Comparison of ENCODE assay signal across 2 cellular contexts in the genomic region with DNA sequence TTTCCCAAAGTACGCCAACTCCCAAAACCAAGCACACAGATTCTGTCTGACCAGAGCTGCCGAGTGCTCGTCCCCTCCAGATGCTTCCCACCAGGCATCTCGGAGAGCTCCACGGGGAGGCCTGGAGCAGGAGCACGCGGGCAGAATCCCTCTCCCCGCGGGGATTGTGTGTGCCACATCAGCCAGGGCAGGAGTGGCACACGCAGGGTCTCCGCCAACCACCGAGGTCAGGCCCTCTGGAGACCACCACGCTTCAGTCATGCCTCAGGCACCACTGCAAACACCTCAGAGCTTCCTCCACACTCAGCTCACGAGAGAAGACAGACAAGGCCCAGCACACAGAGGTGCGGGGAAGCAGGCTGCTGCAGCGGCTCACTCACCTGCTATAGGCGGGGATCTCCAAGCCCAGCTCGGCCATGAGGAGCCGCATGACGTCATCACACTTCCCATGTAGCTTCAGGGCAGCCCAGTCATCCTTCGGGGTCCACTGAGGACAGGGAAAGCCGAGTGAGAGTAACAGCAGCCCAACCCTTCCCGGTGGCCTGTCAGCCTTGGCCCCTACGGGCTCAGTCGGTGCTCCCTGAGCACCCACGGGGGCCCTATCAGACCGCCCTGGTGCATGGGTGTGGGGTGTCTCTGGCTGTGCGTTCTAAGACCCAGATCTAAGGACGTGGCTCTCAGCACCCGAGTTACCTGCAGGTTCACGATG.
TF ChIP-seq lines count a peak whose summit lies in the region.

No MANE protein-coding gene starts in this region.

TF ChIP-seq in HCT116, 20 proteins besides CTCF, POLR2A, EP300 and RAD21:
- no peak for TF ChIP-seq ELF1 (IDR thresholded peaks at IDR 0.05; ENCODE audit: borderline replicate concordance, low read depth)
- TF ChIP-seq JUND (IDR thresholded peaks at IDR 0.05), result no peak
- TF ChIP-seq FOSL1 (IDR thresholded peaks at IDR 0.05; ENCODE audit: low read depth), result no peak
- no peak for TF ChIP-seq EZH2phosphoT487 (IDR thresholded peaks at IDR 0.05; ENCODE audit: borderline replicate concordance)
- TF ChIP-seq, protein P1, sequence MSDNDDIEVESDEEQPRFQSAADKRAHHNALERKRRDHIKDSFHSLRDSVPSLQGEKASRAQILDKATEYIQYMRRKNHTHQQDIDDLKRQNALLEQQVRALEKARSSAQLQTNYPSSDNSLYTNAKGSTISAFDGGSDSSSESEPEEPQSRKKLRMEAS (IDR thresholded peaks at IDR 0.05), result no peak
- no peak for TF ChIP-seq CEBPB (IDR thresholded peaks at IDR 0.05; ENCODE audit: low read depth)
- TF ChIP-seq SRF (IDR thresholded peaks at IDR 0.05; ENCODE audit: low read depth), result no peak

TF ChIP-seq in WTC11, 78 proteins besides CTCF, POLR2A, EP300 and RAD21:
- TF ChIP-seq, protein P2, sequence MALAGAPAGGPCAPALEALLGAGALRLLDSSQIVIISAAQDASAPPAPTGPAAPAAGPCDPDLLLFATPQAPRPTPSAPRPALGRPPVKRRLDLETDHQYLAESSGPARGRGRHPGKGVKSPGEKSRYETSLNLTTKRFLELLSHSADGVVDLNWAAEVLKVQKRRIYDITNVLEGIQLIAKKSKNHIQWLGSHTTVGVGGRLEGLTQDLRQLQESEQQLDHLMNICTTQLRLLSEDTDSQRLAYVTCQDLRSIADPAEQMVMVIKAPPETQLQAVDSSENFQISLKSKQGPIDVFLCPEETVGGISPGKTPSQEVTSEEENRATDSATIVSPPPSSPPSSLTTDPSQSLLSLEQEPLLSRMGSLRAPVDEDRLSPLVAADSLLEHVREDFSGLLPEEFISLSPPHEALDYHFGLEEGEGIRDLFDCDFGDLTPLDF (CRISPR knock-in tag; IDR thresholded peaks at IDR 0.05), result no peak
- TF ChIP-seq SMAD3 (CRISPR knock-in tag; IDR thresholded peaks at IDR 0.05; ENCODE audit: borderline replicate concordance) (no peak), NFATC4 (CRISPR knock-in tag; IDR thresholded peaks at IDR 0.05) (no peak), ZNF263 (CRISPR knock-in tag; IDR thresholded peaks at IDR 0.05; ENCODE audit: low read depth) (no peak), IRF2 (CRISPR knock-in tag; IDR thresholded peaks at IDR 0.05; ENCODE audit: borderline replicate concordance, low read depth) (no peak), ZNF121 (CRISPR knock-in tag; IDR thresholded peaks at IDR 0.05) (no peak), ZNF416 (CRISPR knock-in tag; IDR thresholded peaks at IDR 0.05) (no peak), GTF2I (CRISPR knock-in tag; conservative IDR thresholded peaks at IDR 0.05) (no peak)
- TF ChIP-seq, protein P3, sequence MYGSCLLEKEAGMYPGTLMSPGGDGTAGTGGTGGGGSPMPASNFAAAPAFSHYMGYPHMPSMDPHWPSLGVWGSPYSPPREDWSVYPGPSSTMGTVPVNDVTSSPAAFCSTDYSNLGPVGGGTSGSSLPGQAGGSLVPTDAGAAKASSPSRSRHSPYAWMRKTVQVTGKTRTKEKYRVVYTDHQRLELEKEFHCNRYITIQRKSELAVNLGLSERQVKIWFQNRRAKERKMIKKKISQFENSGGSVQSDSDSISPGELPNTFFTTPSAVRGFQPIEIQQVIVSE (CRISPR knock-in tag; IDR thresholded peaks at IDR 0.05; ENCODE audit: borderline replicate concordance), result no peak
- TF ChIP-seq, protein P4, sequence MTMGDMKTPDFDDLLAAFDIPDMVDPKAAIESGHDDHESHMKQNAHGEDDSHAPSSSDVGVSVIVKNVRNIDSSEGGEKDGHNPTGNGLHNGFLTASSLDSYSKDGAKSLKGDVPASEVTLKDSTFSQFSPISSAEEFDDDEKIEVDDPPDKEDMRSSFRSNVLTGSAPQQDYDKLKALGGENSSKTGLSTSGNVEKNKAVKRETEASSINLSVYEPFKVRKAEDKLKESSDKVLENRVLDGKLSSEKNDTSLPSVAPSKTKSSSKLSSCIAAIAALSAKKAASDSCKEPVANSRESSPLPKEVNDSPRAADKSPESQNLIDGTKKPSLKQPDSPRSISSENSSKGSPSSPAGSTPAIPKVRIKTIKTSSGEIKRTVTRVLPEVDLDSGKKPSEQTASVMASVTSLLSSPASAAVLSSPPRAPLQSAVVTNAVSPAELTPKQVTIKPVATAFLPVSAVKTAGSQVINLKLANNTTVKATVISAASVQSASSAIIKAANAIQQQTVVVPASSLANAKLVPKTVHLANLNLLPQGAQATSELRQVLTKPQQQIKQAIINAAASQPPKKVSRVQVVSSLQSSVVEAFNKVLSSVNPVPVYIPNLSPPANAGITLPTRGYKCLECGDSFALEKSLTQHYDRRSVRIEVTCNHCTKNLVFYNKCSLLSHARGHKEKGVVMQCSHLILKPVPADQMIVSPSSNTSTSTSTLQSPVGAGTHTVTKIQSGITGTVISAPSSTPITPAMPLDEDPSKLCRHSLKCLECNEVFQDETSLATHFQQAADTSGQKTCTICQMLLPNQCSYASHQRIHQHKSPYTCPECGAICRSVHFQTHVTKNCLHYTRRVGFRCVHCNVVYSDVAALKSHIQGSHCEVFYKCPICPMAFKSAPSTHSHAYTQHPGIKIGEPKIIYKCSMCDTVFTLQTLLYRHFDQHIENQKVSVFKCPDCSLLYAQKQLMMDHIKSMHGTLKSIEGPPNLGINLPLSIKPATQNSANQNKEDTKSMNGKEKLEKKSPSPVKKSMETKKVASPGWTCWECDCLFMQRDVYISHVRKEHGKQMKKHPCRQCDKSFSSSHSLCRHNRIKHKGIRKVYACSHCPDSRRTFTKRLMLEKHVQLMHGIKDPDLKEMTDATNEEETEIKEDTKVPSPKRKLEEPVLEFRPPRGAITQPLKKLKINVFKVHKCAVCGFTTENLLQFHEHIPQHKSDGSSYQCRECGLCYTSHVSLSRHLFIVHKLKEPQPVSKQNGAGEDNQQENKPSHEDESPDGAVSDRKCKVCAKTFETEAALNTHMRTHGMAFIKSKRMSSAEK (CRISPR knock-in tag; IDR thresholded peaks at IDR 0.05; ENCODE audit: borderline replicate concordance), result no peak
TF ChIP-seq in WTC11: peak in this region for 0.
